19 cellular contexts compared by ENCODE assay signal in the genomic region with DNA sequence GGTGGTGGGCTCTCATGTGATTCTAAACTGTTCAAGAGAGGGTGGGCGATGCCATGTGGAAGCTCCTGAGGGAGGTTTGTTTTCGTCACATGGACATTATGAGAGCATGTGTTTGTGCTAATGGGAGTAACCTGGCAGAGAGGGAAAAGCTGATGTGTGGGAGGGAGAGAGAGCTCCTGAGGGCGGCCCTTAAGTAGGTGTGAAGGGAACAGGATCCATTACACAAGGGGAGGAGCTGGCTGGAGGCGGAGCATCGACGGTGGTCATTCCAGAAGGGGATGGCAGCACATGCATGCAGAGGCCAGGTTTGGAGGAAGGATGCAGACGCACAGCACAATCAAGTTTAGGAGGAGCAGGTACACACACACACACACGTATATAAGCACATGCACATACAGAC.
A peak's percentile ranks its signal among the peaks of the same experiment; 100 is the strongest.
DNase-seq lines count a peak whose midpoint lies in the region; ATAC-seq and TF ChIP-seq lines count a peak whose summit lies in the region.
"Had no signal": no experiment of that assay in that cellular context is flagged by ENCODE, and none has a peak within 500 bp of the region (broad histone marks: within the 10 kb centered on the region; RNA-seq: fewer than 3 reads in every experiment).

No MANE protein-coding gene starts in this region.

- no peaks in the 10 kb centered on the region for H3K27me3 Mint-ChIP-seq in natural killer cell treated with Interleukin-12 subunit alpha and Interleukin-12 subunit beta and Interleukin-15 and Interleukin-18, amount 100 ng/mL, for 72 hours

- H3K79me2 ChIP-seq in OCI-LY1 (ENCODE audit: insufficient read depth, low read length) = peaks cover 20% of the 10 kb centered on the region; the same call in 1 of the 2 replicates

- intact Hi-C loops in Right ventricle myocardium inferior (cut with DNase I) = no loop called here
- intact Hi-C loops in left ventricle myocardium superior (cut with micrococcal nuclease) = no loop called here

- no peak overlapping the region for H3K4me3 Mint-ChIP-seq in natural killer cell treated with Interleukin-12 subunit alpha and Interleukin-12 subunit beta and Interleukin-15 and Interleukin-18, amount 100 ng/mL, for 72 hours

- no peak for ATAC-seq in Right ventricle myocardium inferior
- ATAC-seq in left ventricle myocardium superior = no peak
- ATAC-seq in natural killer cell treated with Interleukin-12 subunit alpha and Interleukin-12 subunit beta and Interleukin-15 and Interleukin-18, amount 100 ng/mL, for 72 hours = no peak
- ATAC-seq: GM12878 had no signal

- no peak overlapping the region for H3K9ac ChIP-seq in OCI-LY1 (ENCODE audit: low read length)

- no peak overlapping the region; the same call in 1 of the 2 replicates for H3K4me2 ChIP-seq in OCI-LY1 (ENCODE audit: low read length)

- H3K36me3 ChIP-seq in OCI-LY1 (ENCODE audit: insufficient read depth, low read length) = peaks cover 83% of the 10 kb centered on the region
- H3K36me3 ChIP-seq: brain microvascular endothelial cell, colonic mucosa had no signal

- no peak overlapping the region for H3K4me3 ChIP-seq in OCI-LY1 (ENCODE audit: low read depth, low read length, poor library complexity, severe bottlenecking)
- H3K4me3 ChIP-seq: colonic mucosa, GM12878, suprapubic skin had no signal

- H3K9me2 ChIP-seq in OCI-LY1 (ENCODE audit: low read depth, low read length) = no peaks in the 10 kb centered on the region

- no peak overlapping the region for H3K27ac Mint-ChIP-seq in natural killer cell treated with Interleukin-12 subunit alpha and Interleukin-12 subunit beta and Interleukin-15 and Interleukin-18, amount 100 ng/mL, for 72 hours

- no peak overlapping the region for H2AFZ ChIP-seq in OCI-LY1 (ENCODE audit: low read length)

- H3K27ac ChIP-seq in OCI-LY1 (ENCODE audit: low read depth, low read length, poor library complexity, severe bottlenecking) = peak overlapping the region; percentile 67
- H3K27ac ChIP-seq: brain microvascular endothelial cell, colonic mucosa, suprapubic skin, VCaP had no signal

- no peak for TF ChIP-seq CTCF in OCI-LY1 (IDR thresholded peaks at IDR 0.05; ENCODE audit: low read length)

- no peaks in the 10 kb centered on the region for H3K9me3 ChIP-seq in OCI-LY1 (ENCODE audit: low read length)
- H3K9me3 ChIP-seq: colonic mucosa, suprapubic skin had no signal

- no peaks in the 10 kb centered on the region for H3K9me3 Mint-ChIP-seq in natural killer cell treated with Interleukin-12 subunit alpha and Interleukin-12 subunit beta and Interleukin-15 and Interleukin-18, amount 100 ng/mL, for 72 hours

- peaks cover 15% of the 10 kb centered on the region for H3K36me3 Mint-ChIP-seq in natural killer cell treated with Interleukin-12 subunit alpha and Interleukin-12 subunit beta and Interleukin-15 and Interleukin-18, amount 100 ng/mL, for 72 hours

- peaks cover 35% of the 10 kb centered on the region for H3K4me1 ChIP-seq in OCI-LY1 (ENCODE audit: insufficient read depth, low read length, severe bottlenecking)
- H3K4me1 ChIP-seq: colonic mucosa, suprapubic skin had no signal

- H3K27me3 ChIP-seq in OCI-LY1 (ENCODE audit: insufficient read depth, low read length) = no peaks in the 10 kb centered on the region
- H3K27me3 ChIP-seq: brain microvascular endothelial cell, colonic mucosa, suprapubic skin had no signal

- H3K4me1 Mint-ChIP-seq in natural killer cell treated with Interleukin-12 subunit alpha and Interleukin-12 subunit beta and Interleukin-15 and Interleukin-18, amount 100 ng/mL, for 72 hours (ENCODE audit: low read depth in 2 of 2) = peaks cover 18 to 24% of the 10 kb centered on the region in 2 donors

- H4K20me1 ChIP-seq in OCI-LY1 (ENCODE audit: insufficient read depth, low read length) = no peaks in the 10 kb centered on the region

- DNase-seq in Right ventricle myocardium inferior (ENCODE audit: missing footprints) (peak; percentile 58), left ventricle myocardium superior (no peak), iPS-NIHi11 (ENCODE audit: low spot score) (peak; percentile 62), DMS153 (lab: John Stamatoyannopoulos, UW) (no peak), NCI-H2081 treated with DMSO at 0.1 percent for 48 hours (lab: John Stamatoyannopoulos, UW) (no peak)
- DNase-seq in natural killer cell treated with Interleukin-12 subunit alpha and Interleukin-12 subunit beta and Interleukin-15 and Interleukin-18, amount 100 ng/mL, for 72 hours (ENCODE audit: low spot score) = no peak
- DNase-seq: activated gamma-delta T cell treated with Interleukin-2 at 50 U/mL for 16 hours; brain microvascular endothelial cell; Calu3; colonic mucosa; Karpas-422; NCI-H1105 treated with DMSO at 0.1 percent for 48 hours; NCI-H2227 treated with DMSO at 0.1 percent for 48 hours; stimulated activated CD4-positive, alpha-beta T cell treated with anti-CD3 and anti-CD28 coated beads, Interleukin-4, amount 100 ng/mL, for 4 hours; SW 1271 had no signal

- H3F3A ChIP-seq in OCI-LY1 (ENCODE audit: insufficient read depth, low read length) = peaks cover 2% of the 10 kb centered on the region; the same call in 1 of the 2 replicates

Comparison
In these comparisons a context has a peak if more than half of its experiments do, and no peak if none do; other contexts are left out.
1. DNase-seq: peak in Right ventricle myocardium inferior (single experiment) and iPS-NIHi11 (single experiment); none in left ventricle myocardium superior (single experiment), DMS153 (single experiment), NCI-H2081 treated with DMSO at 0.1 percent for 48 hours (single experiment) and natural killer cell treated with Interleukin-12 subunit alpha and Interleukin-12 subunit beta and Interleukin-15 and Interleukin-18, amount 100 ng/mL, for 72 hours (single experiment).